1 cellular context compared by ENCODE assay signal in the genomic region with DNA sequence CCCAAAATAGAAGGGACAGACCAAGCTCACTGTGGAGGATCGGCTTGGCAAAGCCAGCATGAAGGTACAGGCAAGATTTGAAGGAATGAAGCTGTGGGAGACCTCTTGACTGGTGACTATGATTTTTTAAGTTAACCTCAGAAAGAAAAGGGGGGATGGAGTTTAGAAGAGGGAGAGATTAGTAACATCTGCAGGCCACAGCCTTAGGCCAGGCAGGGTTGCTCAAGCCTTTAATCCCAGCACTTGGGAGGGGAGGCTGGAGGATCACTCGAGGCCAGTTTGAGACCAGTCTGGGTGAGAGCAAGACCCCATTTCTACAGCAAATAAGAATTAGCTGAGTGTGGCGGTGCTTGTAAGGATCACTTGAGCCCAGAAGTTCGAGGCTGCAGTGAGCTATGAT.
TF ChIP-seq lines count a peak whose summit lies in the region.

No MANE protein-coding gene starts in this region.

TF ChIP-seq in H1, 55 proteins besides CTCF, POLR2A, EP300 and RAD21:
- no peak for TF ChIP-seq HDAC6 (IDR thresholded peaks at IDR 0.05; ENCODE audit: low read depth, low read length)
- TF ChIP-seq CEBPB (IDR thresholded peaks at IDR 0.05; ENCODE audit: low read depth, low read length): no peak
- no peak for TF ChIP-seq BACH1 (IDR thresholded peaks at IDR 0.05; ENCODE audit: low read length)
- no peak for TF ChIP-seq TAF1 (IDR thresholded peaks at IDR 0.05; ENCODE audit: low read depth, low read length)
- no peak for TF ChIP-seq SP4 (IDR thresholded peaks at IDR 0.05; ENCODE audit: low read length)
- no peak for TF ChIP-seq CREB1 (IDR thresholded peaks at IDR 0.05)
- TF ChIP-seq RBBP5 (IDR thresholded peaks at IDR 0.05; ENCODE audit: borderline replicate concordance, low read depth, low read length): no peak
- TF ChIP-seq EGR1 (IDR thresholded peaks at IDR 0.05; ENCODE audit: borderline replicate concordance, low read depth, low read length): no peak
TF ChIP-seq in H1: peak in this region for 0.
